8 cellular contexts compared by ENCODE assay signal in genomic region chr1:50968021-50968883, GRCh38. TPM values are rescaled to one million over a fixed set of nuclear protein-coding genes. Genes with fewer than 3 reads are reported as not detected.
DNase-seq lines count a peak whose midpoint lies in the region; ATAC-seq, FAIRE-seq and TF ChIP-seq lines count a peak whose summit lies in the region.

No MANE protein-coding gene starts in this region.

- no peaks in the 10 kb centered on the region for H3K27me3 ChIP-seq in mammary epithelial cell (ENCODE audit: insufficient read depth, low read length)

- 0 out of 5 replicates have a peak, but pooled peaks of 1 of the 2 experiments have one; percentile 26 for TF ChIP-seq RAD21 in A549 (conservative IDR thresholded peaks at IDR 0.05 in 1 of 2, IDR thresholded peaks at IDR 0.05 in 1 of 2)

- no peak for FAIRE-seq in A549 (lab: Jason Lieb, UNC)

- no peaks in the 10 kb centered on the region for H3K36me3 ChIP-seq in mammary epithelial cell (ENCODE audit: insufficient read depth, low read length)

- no peaks in the 10 kb centered on the region for H4K20me1 ChIP-seq in mammary epithelial cell (ENCODE audit: insufficient read depth, low read length)

- H3K4me2 ChIP-seq in A549 (peak overlapping the region; percentile 84), mammary epithelial cell (ENCODE audit: insufficient read depth, low read depth, low read length) (peak overlapping the region; percentile 97)

- peak overlapping the region; percentile 81 for H3K9ac ChIP-seq in mammary epithelial cell (ENCODE audit: insufficient read depth, low read length)

- in situ Hi-C loops in mammary epithelial cell (cut with MboI; ENCODE audit: low sequenced_read_pairs in 2 of 2): no loop called here

- no peaks in the 10 kb centered on the region for H3K9me3 ChIP-seq in A549
- no peaks in the 10 kb centered on the region for H3K9me3 ChIP-seq in mammary epithelial cell (replicated peaks; ENCODE audit: insufficient read depth, low read length)

- H3K27ac ChIP-seq in A549: peak overlapping the region; percentile 99
- peak overlapping the region; percentile 74 for H3K27ac ChIP-seq in mammary epithelial cell (ENCODE audit: insufficient read depth, low read depth, low read length)

- CTCF ChIA-PET in A549 (lab: Yijun Ruan, JAX) (interaction anchor here (0.9 to 2.3 kb wide), 6 partner anchors 8 to 69 kb away, joined by 3 to 9 read pairs (median 5); partner anchors contain the start of gene FAF1), mammary epithelial cell (lab: Charles Lee; ENCODE audit: low non-redundant PET) (interaction anchor here (0.6 to 0.9 kb wide), 2 partner anchors 8 to 18 kb away, joined by 4 to 7 read pairs; partner anchors contain the start of gene FAF1)

- TF ChIP-seq CTCF in A549 (IDR thresholded peaks at IDR 0.05) (no peak; the same call in 2 of the 3 replicates), WI38 (IDR thresholded peaks at IDR 0.05; ENCODE audit: low read depth, low read length) (peak; percentile 39), mammary epithelial cell (conservative IDR thresholded peaks at IDR 0.05 in 1 of 2, IDR thresholded peaks at IDR 0.05 in 1 of 2; ENCODE audit: extremely low read depth in 1 of 2, insufficient read depth in 1 of 2, low read depth in 1 of 2, low read length in 2 of 2) (peak; percentile 9 to 46)

- peak; percentile 42 for TF ChIP-seq POLR2A in A549 (IDR thresholded peaks at IDR 0.05; ENCODE audit: low read length)

- TSS peak; percentile 40 for BruUV-seq in mammary epithelial cell (replicated peaks; lab: Mats Ljungman, UMichigan)

- H3K4me1 ChIP-seq in A549 (peaks cover 8% of the 10 kb centered on the region; the same call in 2 of the 3 replicates), mammary epithelial cell (ENCODE audit: insufficient read depth, low read length) (peaks cover 9% of the 10 kb centered on the region)

- under 1% methylated on average over 30 of the region's 80 CpGs for WGBS in A549 (ENCODE audit: missing lambda C conversion rate)
- 0% methylated on average over 16 of the region's 80 CpGs for WGBS in mammary epithelial cell (ENCODE audit: low coverage, missing lambda C conversion rate)

- H2AFZ ChIP-seq in mammary epithelial cell (ENCODE audit: low read depth, low read length): peak overlapping the region; percentile 99

- DNase-seq in A549 (ENCODE audit: low read depth in 1 of 2, low spot score in 1 of 2) (peak; percentile 57 to 91), NCI-H2171 (lab: John Stamatoyannopoulos, UW) (peak; percentile 93), mammary epithelial cell (peak; percentile 90), inferior parietal cortex (ENCODE audit: extremely low spot score) (peak; percentile 75), smooth muscle cell of the brain vasculature (ENCODE audit: low read depth, low spot score) (peak; percentile 78)

- no peak for TF ChIP-seq EP300 in A549 (IDR thresholded peaks at IDR 0.05)

- H3K79me2 ChIP-seq in mammary epithelial cell (ENCODE audit: insufficient read depth, low read length): peaks cover 37% of the 10 kb centered on the region

- peak; percentile 79 to 88 for ATAC-seq in A549
- ATAC-seq in GM18858 (IDR thresholded peaks at IDR 0.05; ENCODE audit: unreplicated experiment): peak; percentile 41
- peak; percentile 50 for ATAC-seq in HG03097 (IDR thresholded peaks at IDR 0.05; ENCODE audit: low FRiP score, unreplicated experiment)

- dilution Hi-C loops in mammary epithelial cell (cut with HindIII; ENCODE audit: low sequenced_read_pairs): no loop called here

- POLR2A ChIA-PET in A549 (lab: Yijun Ruan, JAX): interaction anchor here (1.2 to 3.2 kb wide), 4 partner anchors 8 to 268 kb away, joined by 3 to 29 read pairs (median 10); partner anchors contain the start of gene FAF1

- intact Hi-C loops in mammary epithelial cell (cut with micrococcal nuclease): loop anchor here (1.0 to 5.0 kb wide), 5 partner anchors 8 to 193 kb away; partner anchors contain the start of gene FAF1

- peak overlapping the region; percentile 90 for H3K4me3 ChIP-seq in A549
- H3K4me3 ChIP-seq in WI38 (ENCODE audit: low read depth, low read length): peak overlapping the region; percentile 94
- H3K4me3 ChIP-seq in mammary epithelial cell (replicated peaks in 1 of 3; ENCODE audit: insufficient read depth in 1 of 3, low read depth in 2 of 3, low read length in 3 of 3): peak overlapping the region; percentile 89 to 92 (median 90)

TF ChIP-seq in A549, 52 proteins besides CTCF, POLR2A, EP300 and RAD21 (continues in another document):
- peak; percentile 38; the same call in 1 of the 2 replicates for TF ChIP-seq TP53 (CRISPR knock-in tag; IDR thresholded peaks at IDR 0.05)
- TF ChIP-seq JUN (IDR thresholded peaks at IDR 0.05): peak in 1 of 2 experiments; percentile 65; a peak in 1 of 5 replicates
- peak; percentile 77 for TF ChIP-seq E2F6 (IDR thresholded peaks at IDR 0.05; ENCODE audit: borderline replicate concordance, low read depth)
- TF ChIP-seq, protein P1, sequence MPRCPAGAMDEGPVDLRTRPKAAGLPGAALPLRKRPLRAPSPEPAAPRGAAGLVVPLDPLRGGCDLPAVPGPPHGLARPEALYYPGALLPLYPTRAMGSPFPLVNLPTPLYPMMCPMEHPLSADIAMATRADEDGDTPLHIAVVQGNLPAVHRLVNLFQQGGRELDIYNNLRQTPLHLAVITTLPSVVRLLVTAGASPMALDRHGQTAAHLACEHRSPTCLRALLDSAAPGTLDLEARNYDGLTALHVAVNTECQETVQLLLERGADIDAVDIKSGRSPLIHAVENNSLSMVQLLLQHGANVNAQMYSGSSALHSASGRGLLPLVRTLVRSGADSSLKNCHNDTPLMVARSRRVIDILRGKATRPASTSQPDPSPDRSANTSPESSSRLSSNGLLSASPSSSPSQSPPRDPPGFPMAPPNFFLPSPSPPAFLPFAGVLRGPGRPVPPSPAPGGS (IDR thresholded peaks at IDR 0.05): 0 out of 3 replicates have a peak, but pooled peaks have one; percentile 25
- TF ChIP-seq FOSL2 (IDR thresholded peaks at IDR 0.05): no peak
- TF ChIP-seq FOSL2 (CRISPR knock-in tag; IDR thresholded peaks at IDR 0.05): no peak
- TF ChIP-seq HES2 (IDR thresholded peaks at IDR 0.05): no peak
- TF ChIP-seq NR3C1 (IDR thresholded peaks at IDR 0.05): no peak
- no peak for TF ChIP-seq FOXS1 (CRISPR knock-in tag; IDR thresholded peaks at IDR 0.05)
- no peak for TF ChIP-seq MYC (IDR thresholded peaks at IDR 0.05; ENCODE audit: borderline replicate concordance, low read length)
- TF ChIP-seq MAFK (IDR thresholded peaks at IDR 0.05; ENCODE audit: partially characterized antibody): peak; percentile 45
- TF ChIP-seq NFE2L2 (conservative IDR thresholded peaks at IDR 0.05; ENCODE audit: low read length): no peak
- no peak for TF ChIP-seq CEBPB (IDR thresholded peaks at IDR 0.05)
- 0 out of 2 replicates have a peak, but pooled peaks have one; percentile 37 for TF ChIP-seq REST (IDR thresholded peaks at IDR 0.05)
- no peak for TF ChIP-seq GATA3 (IDR thresholded peaks at IDR 0.05; ENCODE audit: borderline replicate concordance)

RNA-seq across cellular contexts. Expression of gene CDKN2C, which starts 1.8 kb away (rescaled TPM):
- 9.9 and 13.0 TPM in 2 replicates for polyA plus RNA-seq in A549 (2011; rRNA removed)
- polyA plus RNA-seq in A549 (2012; cell fraction: cytosol; rRNA removed): 12.1 and 13.5 TPM in 2 replicates
- polyA plus RNA-seq in A549 (2012; cell fraction: nucleus; rRNA removed): 8.8 and 10.3 TPM in 2 replicates
- polyA plus RNA-seq in A549 (2017; fragmentation: RNase III; extraction: RNeasy Plus Mini Kit Qiagen cat#74134 plus additional on column Dnase treatment): 14.7 to 17.7 TPM (median 16.8 TPM) in 3 replicates
- 7.4 and 8.0 TPM in 2 replicates for polyA minus RNA-seq in A549 (2011; rRNA and poly(A)+ RNA removed)
- 1 to 10 TPM; 1.3 to 5.8 TPM for total RNA-seq in mammary epithelial cell
- polyA plus RNA-seq in mammary epithelial cell: 5.1 TPM
- 7.1 TPM for polyA minus RNA-seq in mammary epithelial cell

RNA-seq across cellular contexts. Expression of gene FAF1, which starts 8.2 kb away (rescaled TPM):
- polyA plus RNA-seq in A549 (2011; rRNA removed) (46.2 and 57.5 TPM in 2 replicates), A549 (2017; fragmentation: RNase III; extraction: RNeasy Plus Mini Kit Qiagen cat#74134 plus additional on column Dnase treatment) (29.9 to 31.7 TPM (median 31.2 TPM) in 3 replicates), mammary epithelial cell (20.0 TPM)
- 4.5 and 5.3 TPM in 2 replicates for polyA plus RNA-seq in A549 (2012; cell fraction: cytosol; rRNA removed)
- 1.5 and 5.1 TPM in 2 replicates for polyA plus RNA-seq in A549 (2012; cell fraction: nucleus; rRNA removed)
- polyA minus RNA-seq in A549 (2011; rRNA and poly(A)+ RNA removed): 32.2 and 41.3 TPM in 2 replicates
- 10 to 100 TPM; 56.3 to 72.8 TPM for total RNA-seq in mammary epithelial cell
- polyA minus RNA-seq in mammary epithelial cell: 29.9 TPM

Comparison
In these comparisons a context has a peak if more than half of its experiments do, and no peak if none do; other contexts are left out.
1. Peak in every context shown above with its lines: DNase-seq, ATAC-seq, H3K4me3 ChIP-seq and H3K27ac ChIP-seq.